7 cellular contexts compared by ENCODE assay signal in the genomic region with DNA sequence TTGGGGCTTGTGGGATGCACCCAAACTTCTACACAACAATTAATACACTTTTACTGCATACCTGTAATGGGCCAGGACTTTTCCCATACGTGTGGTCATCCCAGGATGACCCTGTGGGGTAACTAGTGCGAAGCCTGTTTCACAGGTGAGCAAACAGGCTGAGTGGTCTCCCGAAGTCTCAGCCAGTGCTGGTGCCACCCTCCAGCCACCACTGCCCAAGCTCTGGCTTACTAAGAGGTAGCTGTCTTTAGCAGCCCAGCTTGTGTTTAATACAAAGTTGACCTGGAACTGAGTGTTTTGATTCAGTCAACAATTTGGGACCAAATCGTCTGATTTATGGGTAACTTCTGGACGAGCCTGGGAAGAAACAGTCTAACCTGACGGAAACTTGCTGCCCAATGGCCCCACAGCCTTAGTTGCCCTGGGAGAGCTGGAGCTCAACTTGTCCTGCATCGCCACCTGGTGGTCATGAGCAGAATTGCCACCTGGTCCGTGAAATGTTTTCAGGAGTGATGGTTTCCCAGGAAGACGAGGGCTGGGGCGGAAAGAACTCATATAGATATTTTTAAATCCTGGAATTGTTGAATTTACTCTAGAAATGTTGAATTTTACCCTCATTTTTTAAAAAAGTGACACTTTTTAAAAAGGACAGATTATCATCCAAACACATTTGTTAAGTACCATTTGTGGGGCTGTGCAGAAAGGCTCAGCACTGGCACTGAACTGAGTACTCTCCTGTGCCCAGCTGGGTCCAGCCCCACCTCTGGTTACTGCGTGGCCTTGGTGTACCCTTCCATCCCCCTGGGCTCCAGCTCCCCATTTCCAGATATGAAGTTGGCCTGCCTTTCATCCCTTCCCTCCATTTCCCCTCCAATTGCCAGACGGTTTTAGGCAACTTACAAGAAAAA.
DNase-seq lines count a peak whose midpoint lies in the region; ATAC-seq, FAIRE-seq and TF ChIP-seq lines count a peak whose summit lies in the region.

No MANE protein-coding gene starts in this region.

- peaks cover 10% of the 10 kb centered on the region for H3K79me2 ChIP-seq in osteoblast (ENCODE audit: insufficient read depth, low read length)

- H4K20me1 ChIP-seq in osteoblast (ENCODE audit: insufficient read depth, low read length), result no peaks in the 10 kb centered on the region

- peaks cover 22% of the 10 kb centered on the region for H3K4me1 ChIP-seq in SJCRH30
- H3K4me1 ChIP-seq in osteoblast (ENCODE audit: insufficient read depth, low read length), result peaks cover 67% of the 10 kb centered on the region
- H3K4me1 ChIP-seq in thoracic aorta (ENCODE audit: control insufficient read depth in 1 of 2, low read depth in 2 of 2), result peaks cover 15 to 59% of the 10 kb centered on the region in 2 donors

- TF ChIP-seq CTCF in GM12801 (IDR thresholded peaks at IDR 0.05; ENCODE audit: extremely low read depth, insufficient read length) (peak; percentile 25), osteoblast (IDR thresholded peaks at IDR 0.05; ENCODE audit: extremely low read depth, low read depth, low read length) (peak; percentile 98), thoracic aorta (IDR thresholded peaks at IDR 0.05) (peak; percentile 92)

- H3K36me3 ChIP-seq in SJCRH30 (no peaks in the 10 kb centered on the region), osteoblast (ENCODE audit: insufficient read depth, low read length) (no peaks in the 10 kb centered on the region), thoracic aorta (no peaks in the 10 kb centered on the region)

- H3K4me2 ChIP-seq in osteoblast (ENCODE audit: insufficient read depth, low read length), result peak overlapping the region; percentile 47

- H3K27me3 ChIP-seq in SJCRH30, result no peaks in the 10 kb centered on the region
- H3K27me3 ChIP-seq in osteoblast (ENCODE audit: insufficient read depth, low read length), result no peaks in the 10 kb centered on the region
- no peaks in the 10 kb centered on the region for H3K27me3 ChIP-seq in thoracic aorta (replicated peaks; ENCODE audit: insufficient read depth)

- H3K9me3 ChIP-seq in SJCRH30 (replicated peaks), result no peaks in the 10 kb centered on the region
- H3K9me3 ChIP-seq in osteoblast (ENCODE audit: low read depth, low read length), result no peaks in the 10 kb centered on the region
- no peaks in the 10 kb centered on the region for H3K9me3 ChIP-seq in thoracic aorta

- H3K27ac ChIP-seq in SJCRH30 (no peak overlapping the region), osteoblast (ENCODE audit: low read depth, low read length) (peak overlapping the region; percentile 98), thoracic aorta (peak overlapping the region; percentile 39 to 60)

- peak; percentile 42 for FAIRE-seq in frontal cortex (lab: Jason Lieb, UNC)

- H2AFZ ChIP-seq in osteoblast (ENCODE audit: low read length), result no peak overlapping the region

- peak; percentile 44 for ATAC-seq in thoracic aorta (ENCODE audit: insufficient number of reproducible peaks, low FRiP score, low read depth)

- H3K4me3 ChIP-seq in Jurkat, Clone E6-1 (ENCODE audit: low read length), result no peak overlapping the region
- H3K4me3 ChIP-seq in SJCRH30 (no peak overlapping the region), osteoblast (ENCODE audit: insufficient read depth, low read length) (no peak overlapping the region), thoracic aorta (no peak overlapping the region)

- DNase-seq in Jurkat, Clone E6-1 (ENCODE audit: low read depth, low spot score), result peak; percentile 64
- DNase-seq in SJCRH30 (peak; percentile 79 to 93), frontal cortex (ENCODE audit: low spot score in 2 of 2) (peak; percentile 73 to 83), osteoblast (ENCODE audit: insufficient read length, low spot score, missing footprints) (peak; percentile 94), thoracic aorta (ENCODE audit: low spot score) (peak; percentile 68)
- DNase-seq in activated effector memory CD4-positive, alpha-beta T cell treated with Interleukin-2 at 50 U/mL for 16 hours, result peak; percentile 58

Comparison
In these comparisons a context has a peak if more than half of its experiments do, and no peak if none do; other contexts are left out.
1. CTCF ChIP-seq: peak in every context shown above with its lines; median percentile 98 in osteoblast; 92 in thoracic aorta; 25 in GM12801.